In genomic region chr11:117091753-117092477, GRCh38 we compare ENCODE assay signal across 20 cellular contexts. TPM values are rescaled to one million over a fixed set of nuclear protein-coding genes. Genes with fewer than 3 reads are reported as not detected.
DNase-seq lines count a peak whose midpoint lies in the region; ATAC-seq, FAIRE-seq and TF ChIP-seq lines count a peak whose summit lies in the region.
"Had no signal": no experiment of that assay in that cellular context is flagged by ENCODE, and none has a peak within 500 bp of the region (broad histone marks: within the 10 kb centered on the region; RNA-seq: fewer than 3 reads in every experiment).

No MANE protein-coding gene starts in this region.

- H3K9ac ChIP-seq in trophoblast cell (ENCODE audit: low read length) (no peak overlapping the region), mesendoderm (ENCODE audit: low read length) (no peak overlapping the region)

- H2AK5ac ChIP-seq in trophoblast cell (ENCODE audit: low read length) (no peak overlapping the region), mesendoderm (ENCODE audit: low read length) (no peak overlapping the region)

- no peak for TF ChIP-seq CTCF in ascending aorta (IDR thresholded peaks at IDR 0.05)

- H3K79me1 ChIP-seq in trophoblast cell (ENCODE audit: low read length) (no peaks in the 10 kb centered on the region), mesendoderm (ENCODE audit: low read length) (peaks cover 19% of the 10 kb centered on the region)

- H2BK15ac ChIP-seq in mesendoderm (replicated peaks; ENCODE audit: low read depth): no peak overlapping the region

- ATAC-seq in GM19035 (IDR thresholded peaks at IDR 0.05; ENCODE audit: unreplicated experiment): no peak
- ATAC-seq: left lung, right cardiac atrium had no signal

- FAIRE-seq in GM12891 (lab: Jason Lieb, UNC): peak; percentile 57

- no peak overlapping the region for H4K5ac ChIP-seq in mesendoderm (ENCODE audit: low read length)

- H3K18ac ChIP-seq in trophoblast cell (ENCODE audit: low read length): no peak overlapping the region
- H3K18ac ChIP-seq in mesendoderm (ENCODE audit: low read length): no peak overlapping the region

- no peak for TF ChIP-seq POLR2A in GM12891 (IDR thresholded peaks at IDR 0.05; ENCODE audit: low read depth, low read length)

- no peak overlapping the region for H2BK12ac ChIP-seq in trophoblast cell (ENCODE audit: low read length)

- no peak overlapping the region for H3K56ac ChIP-seq in mesendoderm (ENCODE audit: low read length)

- no peaks in the 10 kb centered on the region for H3K36me3 ChIP-seq in CD4-positive, alpha-beta memory T cell (ENCODE audit: insufficient read depth, low read length)
- H3K36me3 ChIP-seq in ascending aorta (no peaks in the 10 kb centered on the region), trophoblast cell (ENCODE audit: control insufficient read depth in 1 of 2, insufficient read depth in 2 of 2, low read length in 2 of 2) (no peaks in the 10 kb centered on the region), mesendoderm (ENCODE audit: control insufficient read depth, insufficient read depth, low read length) (no peaks in the 10 kb centered on the region)
- H3K36me3 ChIP-seq: esophagus squamous epithelium, left lung had no signal

- H3K4me1 ChIP-seq in CD4-positive, alpha-beta memory T cell (ENCODE audit: insufficient read depth, low read length): peaks cover 82% of the 10 kb centered on the region
- H3K4me1 ChIP-seq in ascending aorta (peaks cover 8 to 62% of the 10 kb centered on the region in 2 donors), trophoblast cell (ENCODE audit: control insufficient read depth in 1 of 2, insufficient read depth in 2 of 2, low read length in 2 of 2) (peaks cover 13 to 17% of the 10 kb centered on the region in 2 experiments), mesendoderm (ENCODE audit: control insufficient read depth, low read depth, low read length) (peaks cover 7% of the 10 kb centered on the region)

- peaks cover 11 to 27% of the 10 kb centered on the region in 2 donors for H3K36me3 Mint-ChIP-seq in CD4-positive, alpha-beta memory T cell

- no peak overlapping the region for H3K14ac ChIP-seq in trophoblast cell (ENCODE audit: low read length)

- H3K27ac ChIP-seq in CD4-positive, alpha-beta memory T cell (ENCODE audit: low read depth, low read length): no peak overlapping the region
- H3K27ac ChIP-seq in ascending aorta: peak overlapping the region; percentile 51 to 73
- no peak overlapping the region for H3K27ac ChIP-seq in trophoblast cell (ENCODE audit: low read depth, low read length)
- H3K27ac ChIP-seq in mesendoderm (ENCODE audit: low read depth, low read length): no peak overlapping the region
- H3K27ac ChIP-seq: HL-60, left lung had no signal

- H3K4me2 ChIP-seq in trophoblast cell (ENCODE audit: low read length): no peak overlapping the region
- no peak overlapping the region for H3K4me2 ChIP-seq in mesendoderm (ENCODE audit: low read length)

- POLR2A ChIA-PET in CD4-positive, alpha-beta memory T cell (lab: Charles Lee; ENCODE audit: partially characterized antibody): interaction anchor here (0.8 kb wide), 1 partner anchor 18 kb away, joined by 3 read pairs; no protein-coding TSS in a partner anchor

- H3K4ac ChIP-seq in trophoblast cell (ENCODE audit: low read depth, low read length) (peak overlapping the region; percentile 67), mesendoderm (ENCODE audit: low read depth, low read length) (no peak overlapping the region)

- peaks cover 8% of the 10 kb centered on the region for H3K79me2 ChIP-seq in trophoblast cell (ENCODE audit: control insufficient read depth, insufficient read depth, low read length, poor library complexity)
- peaks cover 55% of the 10 kb centered on the region for H3K79me2 ChIP-seq in mesendoderm (ENCODE audit: control insufficient read depth, insufficient read depth, low read length)

- WGBS in trophoblast cell (ENCODE audit: extremely low coverage, insufficient coverage, insufficient read length): no CpG with 5 or more reads among the region's 4 CpGs
- no CpG with 5 or more reads among the region's 4 CpGs for WGBS in mesendoderm (ENCODE audit: extremely low coverage, insufficient coverage, low lambda C conversion rate)

- intact Hi-C loops in CD4-positive, alpha-beta memory T cell (cut with micrococcal nuclease): no loop called here
- intact Hi-C loops in ascending aorta (cut with DNase I): no loop called here
- intact Hi-C loops in posterior vena cava (cut with DNase I): loop anchor here in 1 of 2 donors (10.0 kb wide), 1 partner anchor 107 kb away; no protein-coding TSS in a partner anchor

- H4K12ac ChIP-seq in trophoblast cell (ENCODE audit: low read depth, low read length): no peak overlapping the region

- no peak overlapping the region for H4K91ac ChIP-seq in trophoblast cell (ENCODE audit: low read depth, low read length)

- peaks cover 0 to 4% (median 0%) of the 10 kb centered on the region in 8 donors for H3K9me3 Mint-ChIP-seq in CD4-positive, alpha-beta memory T cell

- H3K27me3 ChIP-seq in CD4-positive, alpha-beta memory T cell (ENCODE audit: insufficient read depth, low read length): no peaks in the 10 kb centered on the region
- no peaks in the 10 kb centered on the region for H3K27me3 ChIP-seq in ascending aorta
- H3K27me3 ChIP-seq in trophoblast cell (ENCODE audit: insufficient read depth, low read length): no peaks in the 10 kb centered on the region
- no peaks in the 10 kb centered on the region for H3K27me3 ChIP-seq in mesendoderm (ENCODE audit: insufficient read depth, low read length, poor library complexity)
- H3K27me3 ChIP-seq: esophagus squamous epithelium, left lung had no signal

- H3K4me1 Mint-ChIP-seq in CD4-positive, alpha-beta memory T cell: peaks cover 63 to 93% (median 77%) of the 10 kb centered on the region in 4 donors

- H2BK120ac ChIP-seq in trophoblast cell (ENCODE audit: insufficient read depth, low read length, poor library complexity): no peak overlapping the region
- H2BK120ac ChIP-seq in mesendoderm (ENCODE audit: low read depth, low read length): no peak overlapping the region

- H2AFZ ChIP-seq in trophoblast cell (ENCODE audit: insufficient read depth, low read length, poor library complexity): no peak overlapping the region

- H4K8ac ChIP-seq in trophoblast cell (ENCODE audit: low read depth, low read length) (no peak overlapping the region), mesendoderm (ENCODE audit: low read depth, low read length) (no peak overlapping the region)

- peak overlapping the region in 3 of 8 donors; percentile 2 to 66 (median 24) for H3K4me3 Mint-ChIP-seq in CD4-positive, alpha-beta memory T cell

- no peak overlapping the region for H3K23ac ChIP-seq in trophoblast cell (ENCODE audit: low read length)
- no peak overlapping the region for H3K23ac ChIP-seq in mesendoderm (ENCODE audit: low read length)

- peak overlapping the region; percentile 1 to 99 (median 76) for H3K27ac Mint-ChIP-seq in CD4-positive, alpha-beta memory T cell

- no peak overlapping the region for H2BK5ac ChIP-seq in trophoblast cell (ENCODE audit: low read depth, low read length, poor library complexity)
- no peak overlapping the region for H2BK5ac ChIP-seq in mesendoderm (ENCODE audit: low read length)

- no peaks in the 10 kb centered on the region for H3K27me3 Mint-ChIP-seq in CD4-positive, alpha-beta memory T cell
- H3K27me3 Mint-ChIP-seq: B cell had no signal

- H3K9me3 ChIP-seq in CD4-positive, alpha-beta memory T cell (ENCODE audit: control insufficient read depth in 1 of 2, low read length in 2 of 2): no peaks in the 10 kb centered on the region
- no peaks in the 10 kb centered on the region for H3K9me3 ChIP-seq in ascending aorta
- no peaks in the 10 kb centered on the region for H3K9me3 ChIP-seq in trophoblast cell (ENCODE audit: insufficient read depth, low read depth, low read length)
- H3K9me3 ChIP-seq: esophagus squamous epithelium, left lung had no signal

- H3K4me3 ChIP-seq in CD4-positive, alpha-beta memory T cell (ENCODE audit: low read length in 2 of 2): no peak overlapping the region
- H3K4me3 ChIP-seq in ascending aorta: peak overlapping the region in 1 of 2 donors; percentile 27
- no peak overlapping the region for H3K4me3 ChIP-seq in trophoblast cell (ENCODE audit: low read depth, low read length)
- H3K4me3 ChIP-seq in mesendoderm (ENCODE audit: low read length): no peak overlapping the region
- H3K4me3 ChIP-seq: esophagus squamous epithelium, left lung had no signal

- CTCF ChIA-PET in CD4-positive, alpha-beta memory T cell (lab: Charles Lee; ENCODE audit: partially characterized antibody): interaction anchor here (0.7 to 2.6 kb wide), 4 partner anchors 14 to 256 kb away, joined by 3 to 6 read pairs (median 4); no protein-coding TSS in a partner anchor

- no peak for DNase-seq in CD4-positive, alpha-beta memory T cell
- no peak for DNase-seq in GM12891 (ENCODE audit: insufficient read length, low spot score)
- no peak for DNase-seq in ascending aorta (ENCODE audit: low spot score in 2 of 2)
- DNase-seq in trophoblast cell: no peak
- DNase-seq in mesendoderm: no peak
- no peak for DNase-seq in AML-193 (lab: John Stamatoyannopoulos, UW)
- DNase-seq in posterior vena cava (ENCODE audit: low spot score): no peak
- DNase-seq: activated naive CD4-positive, alpha-beta T cell treated with anti-CD3 and anti-CD28 coated beads, Interleukin-2, amount 50 U/mL, for 16 hours; Calu3; esophagus squamous epithelium; HCEC 1CT; left lung; NCI-H187 treated with DMSO at 0.1 percent for 48 hours; occipital lobe; right cardiac atrium; SHP77 treated with DMSO at 0.1 percent for 48 hours; T-helper 2 cell had no signal

TF ChIP-seq in GM12891, 5 proteins besides CTCF, POLR2A, EP300 and RAD21:
- TF ChIP-seq POU2F2 (IDR thresholded peaks at IDR 0.05; ENCODE audit: low read depth, low read length): no peak
- TF ChIP-seq SPI1 (IDR thresholded peaks at IDR 0.05; ENCODE audit: low read depth, low read length): no peak
- TF ChIP-seq TAF1 (IDR thresholded peaks at IDR 0.05; ENCODE audit: low read depth, low read length): no peak
- TF ChIP-seq POLR2AphosphoS5 (IDR thresholded peaks at IDR 0.05; ENCODE audit: low read depth, low read length): no peak
- no peak for TF ChIP-seq PAX5 (IDR thresholded peaks at IDR 0.05; ENCODE audit: insufficient read depth, low read length, severe bottlenecking)

RNA-seq across cellular contexts. Expression of gene SIK3, which starts 6.3 kb away (rescaled TPM):
- total RNA-seq in CD4-positive, alpha-beta memory T cell: 10 to 100 TPM; 88.4 to 97.5 TPM
- polyA plus RNA-seq in CD4-positive, alpha-beta memory T cell: 10 to 100 TPM in 1 of 2 donors, 1 to 10 TPM in 1; 9.7 to 36.7 TPM
- 10.8 TPM for polyA plus RNA-seq in GM12891 (2012; ENCODE audit: low read depth, missing spikeins)
- total RNA-seq in ascending aorta: 22.5 TPM
- polyA plus RNA-seq in trophoblast cell (2013): 15.6 and 16.7 TPM in 2 replicates
- polyA plus RNA-seq in mesendoderm (2013, experiment 1 of 2): 11.6 TPM
- polyA plus RNA-seq in mesendoderm (2013, experiment 2 of 2): 11.2 TPM
- total RNA-seq in posterior vena cava: 10 to 100 TPM; 43.8 to 53.4 TPM

RNA-seq across cellular contexts. Expression of gene PAFAH1B2, which starts 52.2 kb away (rescaled TPM):
- total RNA-seq in CD4-positive, alpha-beta memory T cell: 10 to 100 TPM; 61.6 to 64.2 TPM
- 10 to 100 TPM; 16.4 to 23.7 TPM for polyA plus RNA-seq in CD4-positive, alpha-beta memory T cell
- 9.2 TPM for polyA plus RNA-seq in GM12891 (2012; ENCODE audit: low read depth, missing spikeins)
- total RNA-seq in ascending aorta (60.7 TPM), posterior vena cava (10 to 100 TPM; 56.4 to 61.2 TPM)
- polyA plus RNA-seq in trophoblast cell (2013): 59.1 and 59.3 TPM in 2 replicates
- 76.1 TPM for polyA plus RNA-seq in mesendoderm (2013, experiment 1 of 2)
- 73.8 TPM for polyA plus RNA-seq in mesendoderm (2013, experiment 2 of 2)

Comparison
In these comparisons a context has a peak if more than half of its experiments do, and no peak if none do; other contexts are left out.
1. H3K27ac ChIP-seq: peak in ascending aorta (2 of 2); none in CD4-positive, alpha-beta memory T cell (single experiment), trophoblast cell (single experiment) and mesendoderm (single experiment).